In genomic region chr1:53729536-53730485, GRCh38 we compare ENCODE assay signal across 14 cellular contexts. TPM values are rescaled to one million over a fixed set of nuclear protein-coding genes. Genes with fewer than 3 reads are reported as not detected.
"Had no signal": no experiment of that assay in that cellular context is flagged by ENCODE, and none has a peak within 500 bp of the region (broad histone marks: within the 10 kb centered on the region; RNA-seq: fewer than 3 reads in every experiment).

No MANE protein-coding gene starts in this region.

- H3K27ac Mint-ChIP-seq: activated CD8-positive, alpha-beta T cell treated with anti-CD3 and anti-CD28 coated beads for 36 hours; memory B cell; nephron progenitor cell; T-cell had no signal

- H3K4me3 Mint-ChIP-seq: activated CD8-positive, alpha-beta T cell treated with anti-CD3 and anti-CD28 coated beads for 36 hours; memory B cell; nephron progenitor cell; T-cell had no signal

- ATAC-seq: activated CD8-positive, alpha-beta T cell treated with anti-CD3 and anti-CD28 coated beads for 36 hours; left lung; T-cell had no signal

- H3K36me3 Mint-ChIP-seq: memory B cell, T-cell had no signal

- H3K9me3 Mint-ChIP-seq: activated CD8-positive, alpha-beta T cell treated with anti-CD3 and anti-CD28 coated beads for 36 hours; memory B cell; nephron progenitor cell; T-cell had no signal

- H3K27me3 ChIP-seq: ovary had no signal

- H3K9me3 ChIP-seq: left lung, ovary had no signal

- H3K4me3 ChIP-seq: left lung, ovary had no signal

- H3K4me1 Mint-ChIP-seq: memory B cell, T-cell had no signal

- FAIRE-seq: small intestine had no signal

- H3K27ac ChIP-seq: left lung, ovary, WERI-Rb-1 had no signal

- DNase-seq: activated CD4-positive, alpha-beta T cell treated with anti-CD3 and anti-CD28 coated beads for 4 hours; activated CD8-positive, alpha-beta memory T cell treated with anti-CD3 and anti-CD28 coated beads, Interleukin-2, amount 50 U/mL, for 48 hours; activated CD8-positive, alpha-beta T cell treated with anti-CD3 and anti-CD28 coated beads for 36 hours; caudate nucleus; cortex of kidney; effector memory CD4-positive, alpha-beta T cell; foreskin fibroblast; left lung; nephron progenitor cell; ovary; small intestine; T-cell; WERI-Rb-1 had no signal

- H3K4me1 ChIP-seq: left lung had no signal

- H3K36me3 ChIP-seq: left lung, ovary, WERI-Rb-1 had no signal

RNA-seq across cellular contexts. Expression of gene GLIS1, which starts 9.2 kb away (rescaled TPM):
- total RNA-seq: activated CD8-positive, alpha-beta T cell treated with anti-CD3 and anti-CD28 coated beads for 36 hours; left lung; T-cell had no signal
